ENCODE assay signal across 13 cellular contexts in the genomic region with DNA sequence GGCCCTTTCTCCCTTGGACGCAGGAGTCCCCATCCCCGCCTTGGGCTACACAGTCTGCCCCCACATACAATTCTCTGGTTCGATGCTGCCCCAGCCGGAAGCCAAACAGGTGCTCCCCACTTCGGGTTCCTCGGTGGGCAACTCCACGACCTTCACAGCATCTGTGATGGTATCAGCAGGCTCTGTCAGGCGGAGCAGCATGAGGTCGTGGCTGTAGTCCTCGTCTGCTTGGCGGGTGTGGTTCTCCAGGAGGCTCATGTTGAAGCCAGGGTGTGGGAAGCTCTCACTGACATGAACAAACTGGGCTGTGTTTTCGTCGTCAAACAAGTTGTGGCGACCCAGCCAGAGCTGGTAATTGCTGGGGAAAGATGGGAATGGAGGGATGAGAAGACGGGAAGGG. TPM values are rescaled to one million over a fixed set of nuclear protein-coding genes. Genes with fewer than 3 reads are reported as not detected.
DNase-seq lines count a peak whose midpoint lies in the region; ATAC-seq and TF ChIP-seq lines count a peak whose summit lies in the region.
"Had no signal": no experiment of that assay in that cellular context is flagged by ENCODE, and none has a peak within 500 bp of the region (broad histone marks: within the 10 kb centered on the region; RNA-seq: fewer than 3 reads in every experiment).

No MANE protein-coding gene starts in this region.

- no peak for TF ChIP-seq CTCF in CD14-positive monocyte (IDR thresholded peaks at IDR 0.05)
- no peak for TF ChIP-seq CTCF in GM12865 (IDR thresholded peaks at IDR 0.05; ENCODE audit: insufficient read depth, low read depth, low read length, missing control alignments)
- TF ChIP-seq CTCF in WTC11 (IDR thresholded peaks at IDR 0.05), result no peak
- no peak for TF ChIP-seq CTCF in progenitor cell of endocrine pancreas (IDR thresholded peaks at IDR 0.05; ENCODE audit: unreplicated experiment)

- no peak overlapping the region for H3K9ac ChIP-seq in iPS-20b (ENCODE audit: low read depth, low read length)

- CTCF ChIA-PET in WTC11 (lab: Charles Lee), result interaction anchor here (0.7 to 1.4 kb wide), 8 partner anchors 10 to 264 kb away, joined by 3 to 5 read pairs (median 3); no protein-coding TSS in a partner anchor

- no peak for DNase-seq in CD14-positive monocyte (ENCODE audit: low spot score)
- DNase-seq in GM12865 (ENCODE audit: low read depth), result peak; percentile 45
- DNase-seq in WTC11 (ENCODE audit: low spot score), result no peak
- DNase-seq in activated effector memory CD4-positive, alpha-beta T cell treated with Interleukin-2 at 50 U/mL for 16 hours, result no peak
- DNase-seq in anterior cingulate cortex (lab: John Stamatoyannopoulos, UW), result no peak
- no peak for DNase-seq in cerebellar cortex (ENCODE audit: low spot score)
- DNase-seq in progenitor cell of endocrine pancreas (ENCODE audit: low spot score, unreplicated experiment), result no peak
- DNase-seq: activated effector memory CD4-positive, alpha-beta T cell treated with anti-CD3 and anti-CD28 coated beads, Interleukin-2, amount 50 U/mL, for 16 hours; gastrocnemius medialis; uterus had no signal

- H3K27ac Mint-ChIP-seq in CD14-positive monocyte (peak overlapping the region in 1 of 7 donors; percentile 59), WTC11 (no peak overlapping the region), progenitor cell of endocrine pancreas (no peak overlapping the region)

- H3K4me1 Mint-ChIP-seq in CD14-positive monocyte (peaks cover 29% of the 10 kb centered on the region), WTC11 (peaks cover 37% of the 10 kb centered on the region), progenitor cell of endocrine pancreas (ENCODE audit: low read depth) (peaks cover 6% of the 10 kb centered on the region)

- intact Hi-C loops in CD14-positive monocyte (cut with micrococcal nuclease), result no loop called here

- H3K9me3 Mint-ChIP-seq in CD14-positive monocyte (peaks cover under 1 to 20% (median 14%) of the 10 kb centered on the region in 7 donors), WTC11 (peaks cover 6% of the 10 kb centered on the region), progenitor cell of endocrine pancreas (ENCODE audit: low read depth) (no peaks in the 10 kb centered on the region)

- peaks cover 3% of the 10 kb centered on the region; the same call in 1 of the 2 replicates for H3K4me1 ChIP-seq in iPS-20b (ENCODE audit: insufficient read depth, low read length)
- H3K4me1 ChIP-seq: gastrocnemius medialis, uterus had no signal

- peak overlapping the region; percentile 63 to 92 for H3K4me3 Mint-ChIP-seq in CD14-positive monocyte
- peak overlapping the region; percentile 77 for H3K4me3 Mint-ChIP-seq in WTC11
- no peak overlapping the region for H3K4me3 Mint-ChIP-seq in progenitor cell of endocrine pancreas (ENCODE audit: low read depth)

- H3K27me3 Mint-ChIP-seq in CD14-positive monocyte (ENCODE audit: low read depth in 3 of 3), result peaks cover 77 to 79% (median 79%) of the 10 kb centered on the region in 3 donors
- peaks cover 90% of the 10 kb centered on the region for H3K27me3 Mint-ChIP-seq in WTC11 (ENCODE audit: low read depth)
- peaks cover 87% of the 10 kb centered on the region for H3K27me3 Mint-ChIP-seq in progenitor cell of endocrine pancreas

- no peak for ATAC-seq in WTC11
- ATAC-seq: gastrocnemius medialis had no signal

- peaks cover 0 to 3% of the 10 kb centered on the region in 2 donors for H3K36me3 Mint-ChIP-seq in CD14-positive monocyte
- no peaks in the 10 kb centered on the region; the same call in 1 of the 2 replicates for H3K36me3 Mint-ChIP-seq in WTC11
- no peaks in the 10 kb centered on the region for H3K36me3 Mint-ChIP-seq in progenitor cell of endocrine pancreas (ENCODE audit: insufficient read depth)

- H3K4me3 ChIP-seq in GM12865 (ENCODE audit: low read depth, low read length) (peak overlapping the region; percentile 59), iPS-20b (ENCODE audit: low read length) (peak overlapping the region; percentile 59; the same call in 1 of the 2 replicates)
- H3K4me3 ChIP-seq: gastrocnemius medialis, uterus had no signal

- no peaks in the 10 kb centered on the region for H3K36me3 ChIP-seq in iPS-20b (ENCODE audit: insufficient read depth, low read depth, low read length)
- H3K36me3 ChIP-seq: gastrocnemius medialis, right atrium auricular region, uterus had no signal

- peaks cover 52% of the 10 kb centered on the region for H3K27me3 ChIP-seq in iPS-20b (ENCODE audit: insufficient read depth, low read length)

- H3K9me3 ChIP-seq in iPS-20b (ENCODE audit: insufficient read depth, low read depth, low read length), result peaks cover 2% of the 10 kb centered on the region
- H3K9me3 ChIP-seq: gastrocnemius medialis, right atrium auricular region, uterus had no signal

- POLR2A ChIA-PET in WTC11 (lab: Charles Lee), result interaction anchor here (0.9 kb wide), 2 partner anchors 15 to 24 kb away, joined by 3 read pairs; no protein-coding TSS in a partner anchor

- no peak overlapping the region for H3K27ac ChIP-seq in iPS-20b (ENCODE audit: low read length)
- H3K27ac ChIP-seq: gastrocnemius medialis, right atrium auricular region, uterus had no signal

TF ChIP-seq in WTC11, 78 proteins besides CTCF, POLR2A, EP300 and RAD21:
- no peak for TF ChIP-seq MYBL2 (CRISPR knock-in tag; IDR thresholded peaks at IDR 0.05)
- TF ChIP-seq, protein P1, sequence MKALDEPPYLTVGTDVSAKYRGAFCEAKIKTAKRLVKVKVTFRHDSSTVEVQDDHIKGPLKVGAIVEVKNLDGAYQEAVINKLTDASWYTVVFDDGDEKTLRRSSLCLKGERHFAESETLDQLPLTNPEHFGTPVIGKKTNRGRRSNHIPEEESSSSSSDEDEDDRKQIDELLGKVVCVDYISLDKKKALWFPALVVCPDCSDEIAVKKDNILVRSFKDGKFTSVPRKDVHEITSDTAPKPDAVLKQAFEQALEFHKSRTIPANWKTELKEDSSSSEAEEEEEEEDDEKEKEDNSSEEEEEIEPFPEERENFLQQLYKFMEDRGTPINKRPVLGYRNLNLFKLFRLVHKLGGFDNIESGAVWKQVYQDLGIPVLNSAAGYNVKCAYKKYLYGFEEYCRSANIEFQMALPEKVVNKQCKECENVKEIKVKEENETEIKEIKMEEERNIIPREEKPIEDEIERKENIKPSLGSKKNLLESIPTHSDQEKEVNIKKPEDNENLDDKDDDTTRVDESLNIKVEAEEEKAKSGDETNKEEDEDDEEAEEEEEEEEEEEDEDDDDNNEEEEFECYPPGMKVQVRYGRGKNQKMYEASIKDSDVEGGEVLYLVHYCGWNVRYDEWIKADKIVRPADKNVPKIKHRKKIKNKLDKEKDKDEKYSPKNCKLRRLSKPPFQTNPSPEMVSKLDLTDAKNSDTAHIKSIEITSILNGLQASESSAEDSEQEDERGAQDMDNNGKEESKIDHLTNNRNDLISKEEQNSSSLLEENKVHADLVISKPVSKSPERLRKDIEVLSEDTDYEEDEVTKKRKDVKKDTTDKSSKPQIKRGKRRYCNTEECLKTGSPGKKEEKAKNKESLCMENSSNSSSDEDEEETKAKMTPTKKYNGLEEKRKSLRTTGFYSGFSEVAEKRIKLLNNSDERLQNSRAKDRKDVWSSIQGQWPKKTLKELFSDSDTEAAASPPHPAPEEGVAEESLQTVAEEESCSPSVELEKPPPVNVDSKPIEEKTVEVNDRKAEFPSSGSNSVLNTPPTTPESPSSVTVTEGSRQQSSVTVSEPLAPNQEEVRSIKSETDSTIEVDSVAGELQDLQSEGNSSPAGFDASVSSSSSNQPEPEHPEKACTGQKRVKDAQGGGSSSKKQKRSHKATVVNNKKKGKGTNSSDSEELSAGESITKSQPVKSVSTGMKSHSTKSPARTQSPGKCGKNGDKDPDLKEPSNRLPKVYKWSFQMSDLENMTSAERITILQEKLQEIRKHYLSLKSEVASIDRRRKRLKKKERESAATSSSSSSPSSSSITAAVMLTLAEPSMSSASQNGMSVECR (CRISPR knock-in tag; IDR thresholded peaks at IDR 0.05; ENCODE audit: borderline replicate concordance), result 0 out of 2 replicates have a peak, but pooled peaks have one; percentile 35
- TF ChIP-seq, protein P2, sequence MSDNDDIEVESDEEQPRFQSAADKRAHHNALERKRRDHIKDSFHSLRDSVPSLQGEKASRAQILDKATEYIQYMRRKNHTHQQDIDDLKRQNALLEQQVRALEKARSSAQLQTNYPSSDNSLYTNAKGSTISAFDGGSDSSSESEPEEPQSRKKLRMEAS (CRISPR knock-in tag; IDR thresholded peaks at IDR 0.05), result peak; percentile 68
- TF ChIP-seq, protein P3, sequence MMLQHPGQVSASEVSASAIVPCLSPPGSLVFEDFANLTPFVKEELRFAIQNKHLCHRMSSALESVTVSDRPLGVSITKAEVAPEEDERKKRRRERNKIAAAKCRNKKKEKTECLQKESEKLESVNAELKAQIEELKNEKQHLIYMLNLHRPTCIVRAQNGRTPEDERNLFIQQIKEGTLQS (CRISPR knock-in tag; conservative IDR thresholded peaks at IDR 0.05), result no peak

RNA-seq across cellular contexts. Expression of a gene that starts 3.5 kb away (rescaled TPM):
- under 1 TPM in 1 of 2 donors, not detected in 1; 0.66 TPM for polyA plus RNA-seq in CD14-positive monocyte
- 3.9 to 6.0 TPM (median 5.4 TPM) in 3 replicates for total RNA-seq in WTC11 (2021)
- total RNA-seq in progenitor cell of endocrine pancreas, result not detected in 2 replicates
- total RNA-seq: lung microvascular endothelial cell had no signal

RNA-seq across cellular contexts. Expression of a gene that starts 13.3 kb away (rescaled TPM):
- polyA plus RNA-seq in CD14-positive monocyte, result not detected
- total RNA-seq in WTC11 (2021) (not detected in 3 replicates), progenitor cell of endocrine pancreas (not detected in 2 replicates)
- total RNA-seq: gastrocnemius medialis, lung microvascular endothelial cell, right atrium auricular region, uterus had no signal

RNA-seq across cellular contexts. Expression of a gene that starts 29.9 kb away (rescaled TPM):
- not detected for polyA plus RNA-seq in CD14-positive monocyte
- total RNA-seq in WTC11 (2021), result not detected in 3 replicates
- not detected in 2 replicates for total RNA-seq in progenitor cell of endocrine pancreas
- total RNA-seq: gastrocnemius medialis, lung microvascular endothelial cell, right atrium auricular region, uterus had no signal

RNA-seq across cellular contexts. Expression of a gene that starts 34.6 kb away (rescaled TPM):
- polyA plus RNA-seq in CD14-positive monocyte, result not detected
- 0.13 to 0.25 TPM (median 0.16 TPM) in 3 replicates for total RNA-seq in WTC11 (2021)
- not detected in 2 replicates for total RNA-seq in progenitor cell of endocrine pancreas
- total RNA-seq: gastrocnemius medialis, lung microvascular endothelial cell, right atrium auricular region had no signal

RNA-seq across cellular contexts. Expression of a gene that starts 49.8 kb away (rescaled TPM):
- polyA plus RNA-seq in CD14-positive monocyte, result not detected
- total RNA-seq in WTC11 (2021), result not detected in 3 replicates
- total RNA-seq in progenitor cell of endocrine pancreas, result not detected in 2 replicates
- total RNA-seq: gastrocnemius medialis, lung microvascular endothelial cell, right atrium auricular region, uterus had no signal
